In the genomic region with DNA sequence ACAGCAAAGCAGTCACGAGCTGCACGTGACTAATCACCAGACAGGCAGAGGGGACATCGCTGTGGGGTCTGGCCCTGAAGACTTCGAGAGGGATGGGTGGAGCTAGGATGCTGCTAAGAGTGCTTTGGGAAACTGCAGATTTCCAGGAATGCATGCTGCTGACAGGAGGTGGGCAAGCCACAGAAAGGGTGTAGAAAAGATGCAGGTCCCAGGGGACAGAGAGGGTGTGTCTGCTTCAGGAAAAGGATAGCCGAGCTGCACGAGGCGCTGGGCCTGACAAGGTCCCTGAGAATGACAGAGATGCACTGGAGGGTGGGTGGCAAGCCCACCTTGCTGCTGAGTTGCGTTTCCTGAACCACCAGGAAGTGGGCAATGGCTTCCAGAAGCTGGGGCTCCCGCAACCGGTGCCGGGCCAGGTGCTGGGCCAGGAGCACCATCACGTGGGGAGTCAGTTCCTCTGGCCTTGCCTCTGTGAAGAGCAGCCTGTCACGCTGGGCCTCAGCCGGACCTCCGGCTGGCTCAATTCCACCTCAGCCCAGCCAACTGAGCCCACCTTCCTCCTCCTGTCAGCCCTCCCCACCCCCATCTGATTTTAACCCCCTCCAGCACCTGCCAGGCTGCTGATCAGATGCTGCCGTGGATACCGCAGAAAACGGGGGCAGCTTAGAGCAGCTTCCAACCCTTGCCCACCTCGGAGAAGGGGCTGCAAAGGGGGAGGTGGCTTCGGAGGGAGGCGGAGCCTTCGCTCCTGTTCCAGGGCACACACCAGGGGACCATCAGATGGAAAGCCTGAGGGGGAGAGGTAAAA, we compare ENCODE assay signal across 8 cellular contexts. TPM values are rescaled to one million over a fixed set of nuclear protein-coding genes. Genes with fewer than 3 reads are reported as not detected.
DNase-seq lines count a peak whose midpoint lies in the region; ATAC-seq and TF ChIP-seq lines count a peak whose summit lies in the region.

No MANE protein-coding gene starts in this region.

- peaks cover 40% of the 10 kb centered on the region for H3F3A ChIP-seq in neural progenitor cell (ENCODE audit: low read depth)

- H3K27me3 Mint-ChIP-seq in Calu3 (ENCODE audit: unreplicated experiment): no peaks in the 10 kb centered on the region
- peaks cover 14% of the 10 kb centered on the region for H3K27me3 Mint-ChIP-seq in neural progenitor cell (ENCODE audit: insufficient read depth, low read depth)

- H3K4me1 Mint-ChIP-seq in Calu3 (ENCODE audit: low read depth, unreplicated experiment) (peaks cover 12% of the 10 kb centered on the region), neural progenitor cell (peaks cover 23% of the 10 kb centered on the region)

- no peak overlapping the region for H3K27ac ChIP-seq in mammary epithelial cell (ENCODE audit: insufficient read depth, low read depth, low read length)
- no peak overlapping the region for H3K27ac ChIP-seq in neural progenitor cell
- H3K27ac ChIP-seq in substantia nigra (ENCODE audit: low read depth, low read length, poor library complexity, severe bottlenecking): no peak overlapping the region
- H3K27ac ChIP-seq in ascending aorta: peak overlapping the region in 1 of 2 donors; percentile 15

- H3K27ac Mint-ChIP-seq in Calu3 (ENCODE audit: unreplicated experiment) (no peak overlapping the region), neural progenitor cell (no peak overlapping the region)

- H3K36me3 ChIP-seq in mammary epithelial cell (ENCODE audit: insufficient read depth, low read length) (peaks cover 4% of the 10 kb centered on the region), neural progenitor cell (no peaks in the 10 kb centered on the region), ascending aorta (peaks cover 25 to 38% of the 10 kb centered on the region in 2 donors)

- H3K4me3 ChIP-seq in Jurkat, Clone E6-1 (ENCODE audit: low read length): peak overlapping the region; percentile 92
- H3K4me3 ChIP-seq in mammary epithelial cell (replicated peaks in 1 of 3; ENCODE audit: insufficient read depth in 1 of 3, low read depth in 2 of 3, low read length in 3 of 3): no peak overlapping the region
- H3K4me3 ChIP-seq in neural progenitor cell: no peak overlapping the region
- no peak overlapping the region for H3K4me3 ChIP-seq in ascending aorta

- peak overlapping the region; percentile 98 for H3K4me3 Mint-ChIP-seq in Calu3 (ENCODE audit: low read depth, unreplicated experiment)
- peak overlapping the region; percentile 92 for H3K4me3 Mint-ChIP-seq in neural progenitor cell

- WGBS in mammary epithelial cell (ENCODE audit: low coverage, missing lambda C conversion rate): 69% methylated on average over 14 of the region's 22 CpGs

- TF ChIP-seq CTCF in Calu3 (IDR thresholded peaks at IDR 0.05; ENCODE audit: unreplicated experiment) (no peak), mammary epithelial cell (conservative IDR thresholded peaks at IDR 0.05 in 1 of 2, IDR thresholded peaks at IDR 0.05 in 1 of 2; ENCODE audit: extremely low read depth in 1 of 2, insufficient read depth in 1 of 2, low read depth in 1 of 2, low read length in 2 of 2) (no peak), neural progenitor cell (IDR thresholded peaks at IDR 0.05) (no peak), ascending aorta (IDR thresholded peaks at IDR 0.05) (no peak)

- H3K4me2 ChIP-seq in mammary epithelial cell (ENCODE audit: insufficient read depth, low read depth, low read length): no peak overlapping the region
- no peak overlapping the region for H3K4me2 ChIP-seq in neural progenitor cell

- intact Hi-C loops in Calu3 (cut with micrococcal nuclease; ENCODE audit: unreplicated experiment): no loop called here
- intact Hi-C loops in mammary epithelial cell (cut with micrococcal nuclease): no loop called here
- intact Hi-C loops in ascending aorta (cut with DNase I): no loop called here

- H3K9ac ChIP-seq in mammary epithelial cell (ENCODE audit: insufficient read depth, low read length) (no peak overlapping the region), neural progenitor cell (no peak overlapping the region)

- H3K9me3 Mint-ChIP-seq in Calu3 (ENCODE audit: low read depth, unreplicated experiment) (no peaks in the 10 kb centered on the region), neural progenitor cell (no peaks in the 10 kb centered on the region)

- H3K79me2 ChIP-seq in mammary epithelial cell (ENCODE audit: insufficient read depth, low read length): peaks cover 42% of the 10 kb centered on the region
- H3K79me2 ChIP-seq in neural progenitor cell (ENCODE audit: low read depth): peaks cover 26% of the 10 kb centered on the region

- CTCF ChIA-PET in Calu3 (lab: Charles Lee): no interaction called here
- CTCF ChIA-PET in mammary epithelial cell (lab: Charles Lee; ENCODE audit: low non-redundant PET): no interaction called here

- H3K36me3 Mint-ChIP-seq in Calu3 (ENCODE audit: insufficient read depth, unreplicated experiment) (peaks cover 68% of the 10 kb centered on the region), neural progenitor cell (peaks cover 8% of the 10 kb centered on the region)

- no peaks in the 10 kb centered on the region for H3K9me3 ChIP-seq in mammary epithelial cell (replicated peaks; ENCODE audit: insufficient read depth, low read length)
- no peaks in the 10 kb centered on the region for H3K9me3 ChIP-seq in neural progenitor cell (ENCODE audit: low read depth)
- H3K9me3 ChIP-seq in ascending aorta: no peaks in the 10 kb centered on the region

- H3K27me3 ChIP-seq in mammary epithelial cell (ENCODE audit: insufficient read depth, low read length): no peaks in the 10 kb centered on the region
- no peaks in the 10 kb centered on the region for H3K27me3 ChIP-seq in neural progenitor cell
- no peaks in the 10 kb centered on the region for H3K27me3 ChIP-seq in ascending aorta

- ATAC-seq in HG02678 (IDR thresholded peaks at IDR 0.05; ENCODE audit: unreplicated experiment): no peak

- in situ Hi-C loops in mammary epithelial cell (cut with MboI; ENCODE audit: low sequenced_read_pairs in 2 of 2): no loop called here

- BruUV-seq in Calu3 (replicated peaks; lab: Mats Ljungman, UMichigan): no TSS peak
- TSS peak; percentile 2 for BruUV-seq in mammary epithelial cell (replicated peaks; lab: Mats Ljungman, UMichigan)

- H4K20me1 ChIP-seq in mammary epithelial cell (ENCODE audit: insufficient read depth, low read length) (no peaks in the 10 kb centered on the region), neural progenitor cell (ENCODE audit: low read depth) (peaks cover 28% of the 10 kb centered on the region)

- dilution Hi-C loops in mammary epithelial cell (cut with HindIII; ENCODE audit: low sequenced_read_pairs): no loop called here

- H2AFZ ChIP-seq in mammary epithelial cell (ENCODE audit: low read depth, low read length) (no peak overlapping the region), neural progenitor cell (replicated peaks) (no peak overlapping the region)

- DNase-seq in Calu3 (no peak), mammary epithelial cell (no peak), neural progenitor cell (ENCODE audit: low spot score) (peak; percentile 46), hypothalamus (lab: John Stamatoyannopoulos, UW) (no peak), substantia nigra (lab: John Stamatoyannopoulos, UW) (no peak), ascending aorta (ENCODE audit: low spot score in 2 of 2) (no peak)
- DNase-seq in Jurkat, Clone E6-1 (ENCODE audit: low read depth, low spot score): peak; percentile 64

- H3K4me1 ChIP-seq in mammary epithelial cell (ENCODE audit: insufficient read depth, low read length) (peaks cover 31% of the 10 kb centered on the region), neural progenitor cell (peaks cover 30% of the 10 kb centered on the region), ascending aorta (peaks cover 24 to 26% of the 10 kb centered on the region in 2 donors)

RNA-seq across cellular contexts. Expression of a gene that starts 2.2 kb away (rescaled TPM):
- total RNA-seq in Calu3 (2022) (113 and 121 TPM in 2 replicates), mammary epithelial cell (10 to 100 TPM; 49.7 to 68.8 TPM), neural progenitor cell (ENCODE audit: low replicate concordance) (22.4 and 71.0 TPM in 2 replicates), ascending aorta (121 TPM)
- polyA plus RNA-seq in Jurkat, Clone E6-1 (2012; ENCODE audit: insufficient read depth, insufficient read length): 34.5 TPM
- 52.4 TPM for polyA plus RNA-seq in mammary epithelial cell
- 51.5 TPM for polyA minus RNA-seq in mammary epithelial cell

RNA-seq across cellular contexts. Expression of a gene that starts 4.9 kb away (rescaled TPM):
- total RNA-seq in Calu3 (2022) (49.9 and 51.2 TPM in 2 replicates), mammary epithelial cell (10 to 100 TPM; 16.8 to 38.1 TPM), neural progenitor cell (ENCODE audit: low replicate concordance) (6.0 and 49.4 TPM in 2 replicates), ascending aorta (143 TPM)
- polyA plus RNA-seq in Jurkat, Clone E6-1 (2012; ENCODE audit: insufficient read depth, insufficient read length): 24.7 TPM
- 28.4 TPM for polyA plus RNA-seq in mammary epithelial cell
- polyA minus RNA-seq in mammary epithelial cell: 14.4 TPM

RNA-seq across cellular contexts. Expression of a gene that starts 7.8 kb away (rescaled TPM):
- total RNA-seq in Calu3 (2022) (67.4 and 73.4 TPM in 2 replicates), mammary epithelial cell (100 to 1,000 TPM; 118 to 163 TPM), neural progenitor cell (ENCODE audit: low replicate concordance) (38.9 and 73.0 TPM in 2 replicates), ascending aorta (82.6 TPM)
- polyA plus RNA-seq in Jurkat, Clone E6-1 (2012; ENCODE audit: insufficient read depth, insufficient read length): 38.2 TPM
- polyA plus RNA-seq in mammary epithelial cell: 91.6 TPM
- 114 TPM for polyA minus RNA-seq in mammary epithelial cell

RNA-seq across cellular contexts. Expression of a gene that starts 19.0 kb away (rescaled TPM):
- total RNA-seq in Calu3 (2022) (194 and 209 TPM in 2 replicates), mammary epithelial cell (100 to 1,000 TPM in 1 of 2 donors, 10 to 100 TPM in 1; 46.5 to 138 TPM), neural progenitor cell (ENCODE audit: low replicate concordance) (26.1 and 85.7 TPM in 2 replicates), ascending aorta (390 TPM)
- 71.3 TPM for polyA plus RNA-seq in Jurkat, Clone E6-1 (2012; ENCODE audit: insufficient read depth, insufficient read length)
- 57.9 TPM for polyA plus RNA-seq in mammary epithelial cell
- polyA minus RNA-seq in mammary epithelial cell: 150 TPM

RNA-seq across cellular contexts. Expression of a gene that starts 20.7 kb away (rescaled TPM):
- 23.5 and 24.6 TPM in 2 replicates for total RNA-seq in Calu3 (2022)
- polyA plus RNA-seq in Jurkat, Clone E6-1 (2012; ENCODE audit: insufficient read depth, insufficient read length): 78.3 TPM
- total RNA-seq in mammary epithelial cell: 10 to 100 TPM; 12.3 to 18.1 TPM
- 26.1 TPM for polyA plus RNA-seq in mammary epithelial cell
- polyA minus RNA-seq in mammary epithelial cell: 31.3 TPM
- 8.1 and 10.3 TPM in 2 replicates for total RNA-seq in neural progenitor cell (ENCODE audit: low replicate concordance)
- 15.8 TPM for total RNA-seq in ascending aorta

Comparison
In these comparisons a context has a peak if more than half of its experiments do, and no peak if none do; other contexts are left out.
1. DNase-seq: peak in Jurkat, Clone E6-1 (single experiment) and neural progenitor cell (single experiment); none in Calu3 (single experiment), mammary epithelial cell (single experiment), hypothalamus (0 of 51), substantia nigra (0 of 49) and ascending aorta (0 of 2).